3 cellular contexts compared by ENCODE assay signal in the genomic region with DNA sequence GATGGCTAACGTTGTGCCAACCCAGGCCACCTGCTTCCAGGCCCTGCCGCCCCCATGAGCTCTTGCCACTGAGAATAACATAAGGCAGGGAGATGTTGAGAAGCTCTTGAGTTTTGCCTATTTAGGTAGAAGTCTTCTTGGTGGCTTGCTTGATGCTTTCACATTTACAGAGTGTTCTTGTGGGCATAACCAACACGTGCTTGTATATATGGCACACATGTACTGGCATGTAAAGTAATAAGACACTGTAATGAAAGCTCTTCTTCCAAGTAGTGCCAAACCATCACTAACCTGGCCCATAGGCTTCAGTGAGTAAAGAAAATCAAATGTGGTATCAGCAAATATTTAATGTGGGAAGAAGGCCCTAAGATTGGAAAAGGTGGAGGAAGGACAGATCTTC.
TF ChIP-seq lines count a peak whose summit lies in the region.

No MANE protein-coding gene starts in this region.

TF ChIP-seq in GM23338, 12 proteins besides CTCF, POLR2A, EP300 and RAD21:
- no peak for TF ChIP-seq ZNF331 (CRISPR knock-in tag; IDR thresholded peaks at IDR 0.05; ENCODE audit: low read depth)
- TF ChIP-seq, protein P1, sequence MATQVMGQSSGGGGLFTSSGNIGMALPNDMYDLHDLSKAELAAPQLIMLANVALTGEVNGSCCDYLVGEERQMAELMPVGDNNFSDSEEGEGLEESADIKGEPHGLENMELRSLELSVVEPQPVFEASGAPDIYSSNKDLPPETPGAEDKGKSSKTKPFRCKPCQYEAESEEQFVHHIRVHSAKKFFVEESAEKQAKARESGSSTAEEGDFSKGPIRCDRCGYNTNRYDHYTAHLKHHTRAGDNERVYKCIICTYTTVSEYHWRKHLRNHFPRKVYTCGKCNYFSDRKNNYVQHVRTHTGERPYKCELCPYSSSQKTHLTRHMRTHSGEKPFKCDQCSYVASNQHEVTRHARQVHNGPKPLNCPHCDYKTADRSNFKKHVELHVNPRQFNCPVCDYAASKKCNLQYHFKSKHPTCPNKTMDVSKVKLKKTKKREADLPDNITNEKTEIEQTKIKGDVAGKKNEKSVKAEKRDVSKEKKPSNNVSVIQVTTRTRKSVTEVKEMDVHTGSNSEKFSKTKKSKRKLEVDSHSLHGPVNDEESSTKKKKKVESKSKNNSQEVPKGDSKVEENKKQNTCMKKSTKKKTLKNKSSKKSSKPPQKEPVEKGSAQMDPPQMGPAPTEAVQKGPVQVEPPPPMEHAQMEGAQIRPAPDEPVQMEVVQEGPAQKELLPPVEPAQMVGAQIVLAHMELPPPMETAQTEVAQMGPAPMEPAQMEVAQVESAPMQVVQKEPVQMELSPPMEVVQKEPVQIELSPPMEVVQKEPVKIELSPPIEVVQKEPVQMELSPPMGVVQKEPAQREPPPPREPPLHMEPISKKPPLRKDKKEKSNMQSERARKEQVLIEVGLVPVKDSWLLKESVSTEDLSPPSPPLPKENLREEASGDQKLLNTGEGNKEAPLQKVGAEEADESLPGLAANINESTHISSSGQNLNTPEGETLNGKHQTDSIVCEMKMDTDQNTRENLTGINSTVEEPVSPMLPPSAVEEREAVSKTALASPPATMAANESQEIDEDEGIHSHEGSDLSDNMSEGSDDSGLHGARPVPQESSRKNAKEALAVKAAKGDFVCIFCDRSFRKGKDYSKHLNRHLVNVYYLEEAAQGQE (IDR thresholded peaks at IDR 0.05; ENCODE audit: unreplicated experiment) = no peak
- TF ChIP-seq JUNB (IDR thresholded peaks at IDR 0.05; ENCODE audit: unreplicated experiment) = no peak
- TF ChIP-seq ZNF114 (CRISPR knock-in tag; IDR thresholded peaks at IDR 0.05) = no peak
- TF ChIP-seq, protein P2, sequence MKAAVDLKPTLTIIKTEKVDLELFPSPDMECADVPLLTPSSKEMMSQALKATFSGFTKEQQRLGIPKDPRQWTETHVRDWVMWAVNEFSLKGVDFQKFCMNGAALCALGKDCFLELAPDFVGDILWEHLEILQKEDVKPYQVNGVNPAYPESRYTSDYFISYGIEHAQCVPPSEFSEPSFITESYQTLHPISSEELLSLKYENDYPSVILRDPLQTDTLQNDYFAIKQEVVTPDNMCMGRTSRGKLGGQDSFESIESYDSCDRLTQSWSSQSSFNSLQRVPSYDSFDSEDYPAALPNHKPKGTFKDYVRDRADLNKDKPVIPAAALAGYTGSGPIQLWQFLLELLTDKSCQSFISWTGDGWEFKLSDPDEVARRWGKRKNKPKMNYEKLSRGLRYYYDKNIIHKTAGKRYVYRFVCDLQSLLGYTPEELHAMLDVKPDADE (IDR thresholded peaks at IDR 0.05) = no peak
TF ChIP-seq in GM23338: peak in this region for 0.

TF ChIP-seq in IMR-90, 13 proteins besides CTCF, POLR2A, EP300 and RAD21:
- TF ChIP-seq, protein P3, sequence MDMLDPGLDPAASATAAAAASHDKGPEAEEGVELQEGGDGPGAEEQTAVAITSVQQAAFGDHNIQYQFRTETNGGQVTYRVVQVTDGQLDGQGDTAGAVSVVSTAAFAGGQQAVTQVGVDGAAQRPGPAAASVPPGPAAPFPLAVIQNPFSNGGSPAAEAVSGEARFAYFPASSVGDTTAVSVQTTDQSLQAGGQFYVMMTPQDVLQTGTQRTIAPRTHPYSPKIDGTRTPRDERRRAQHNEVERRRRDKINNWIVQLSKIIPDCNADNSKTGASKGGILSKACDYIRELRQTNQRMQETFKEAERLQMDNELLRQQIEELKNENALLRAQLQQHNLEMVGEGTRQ (IDR thresholded peaks at IDR 0.05; ENCODE audit: low read depth, low read length) = no peak
- TF ChIP-seq MAFK (IDR thresholded peaks at IDR 0.05; ENCODE audit: low read depth, low read length) (no peak), MXI1 (IDR thresholded peaks at IDR 0.05; ENCODE audit: borderline replicate concordance, low read depth, low read length) (no peak), NFE2L2 (IDR thresholded peaks at IDR 0.05; ENCODE audit: low read depth, low read length) (no peak), MAZ (IDR thresholded peaks at IDR 0.05; ENCODE audit: borderline replicate concordance, low read depth, low read length) (no peak), BHLHE40 (IDR thresholded peaks at IDR 0.05; ENCODE audit: low read depth, low read length) (no peak), CHD1 (IDR thresholded peaks at IDR 0.05; ENCODE audit: low read depth, low read length) (no peak), RFX5 (IDR thresholded peaks at IDR 0.05; ENCODE audit: low read depth, low read length) (no peak), RCOR1 (IDR thresholded peaks at IDR 0.05; ENCODE audit: insufficient replicate concordance, low read length) (no peak), SMC3 (IDR thresholded peaks at IDR 0.05; ENCODE audit: low read depth, low read length) (no peak)

TF ChIP-seq in K562, 482 proteins besides CTCF, POLR2A, EP300 and RAD21:
- TF ChIP-seq PPARD (CRISPR knock-in tag; IDR thresholded peaks at IDR 0.05) = no peak
- TF ChIP-seq ZNF316 (IDR thresholded peaks at IDR 0.05) = 0 out of 2 replicates have a peak, but pooled peaks have one; percentile 7
